Comparison of ENCODE assay signal across 8 cellular contexts in genomic region chr1:203796223-203796747, GRCh38. TPM values are rescaled to one million over a fixed set of nuclear protein-coding genes. Genes with fewer than 3 reads are reported as not detected.
DNase-seq lines count a peak whose midpoint lies in the region; ATAC-seq and TF ChIP-seq lines count a peak whose summit lies in the region.

No MANE protein-coding gene starts in this region.

- H3K4me3 ChIP-seq in KMS-11 (IDR thresholded peaks at IDR 0.05; ENCODE audit: insufficient read depth, low read depth, low read length) (peak overlapping the region; percentile 92), neuronal stem cell (ENCODE audit: low read length in 2 of 2) (peak overlapping the region; percentile 57 to 93)

- H3K4me1 Mint-ChIP-seq in activated CD4-positive, alpha-beta T cell treated with anti-CD3 and anti-CD28 coated beads for 36 hours = peaks cover 49% of the 10 kb centered on the region

- no peak overlapping the region for H2BK12ac ChIP-seq in neuronal stem cell (ENCODE audit: low read length)

- no peak overlapping the region for H3K14ac ChIP-seq in neuronal stem cell (ENCODE audit: low read length)

- H3K79me2 ChIP-seq in KMS-11 (ENCODE audit: insufficient read depth, low read depth) = peaks cover 54% of the 10 kb centered on the region

- ATAC-seq in activated CD4-positive, alpha-beta T cell treated with anti-CD3 and anti-CD28 coated beads for 36 hours = peak; percentile 28
- ATAC-seq in GM21786 (IDR thresholded peaks at IDR 0.05; ENCODE audit: unreplicated experiment) = no peak

- H3K27ac ChIP-seq in KMS-11 (peak overlapping the region; percentile 80), neuronal stem cell (replicated peaks; ENCODE audit: low read length) (peak overlapping the region; percentile 97)

- intact Hi-C loops in activated CD4-positive, alpha-beta T cell treated with anti-CD3 and anti-CD28 coated beads for 36 hours (cut with DNase I, micrococcal nuclease) = loop anchor here in 1 of 2 experiments (2.0 to 10.0 kb wide), 3 partner anchors 169 to 791 kb away; partner anchors contain the start of genes ATP2B4 and TMEM183A

- CTCF ChIA-PET in activated CD4-positive, alpha-beta T cell treated with anti-CD3 and anti-CD28 coated beads for 36 hours (lab: Charles Lee) = no interaction called here

- peaks cover 3% of the 10 kb centered on the region for H3K79me1 ChIP-seq in neuronal stem cell (ENCODE audit: low read depth, low read length)

- no peaks in the 10 kb centered on the region for H3K27me3 ChIP-seq in KMS-11 (ENCODE audit: insufficient read depth, low read depth)
- H3K27me3 ChIP-seq in neuronal stem cell (ENCODE audit: control insufficient read depth in 3 of 3, insufficient read depth in 3 of 3, low read depth in 1 of 3, low read length in 3 of 3) = no peaks in the 10 kb centered on the region

- no peak overlapping the region for H4K91ac ChIP-seq in neuronal stem cell (ENCODE audit: low read depth, low read length, poor library complexity)

- H3K36me3 ChIP-seq in KMS-11 (ENCODE audit: insufficient read depth) (peaks cover 11% of the 10 kb centered on the region; the same call in 1 of the 2 replicates), neuronal stem cell (replicated peaks in 1 of 2; ENCODE audit: control insufficient read depth in 2 of 2, insufficient read depth in 2 of 2, low read length in 2 of 2) (peaks cover 12 to 46% of the 10 kb centered on the region in 2 donors)

- H3K4me1 ChIP-seq in KMS-11 (ENCODE audit: low read depth, poor library complexity, severe bottlenecking) (peaks cover 40% of the 10 kb centered on the region), neuronal stem cell (ENCODE audit: control insufficient read depth in 2 of 2, insufficient read depth in 1 of 2, low read depth in 1 of 2, low read length in 2 of 2) (peaks cover 1 to 4% of the 10 kb centered on the region in 2 donors)

- no peak overlapping the region for H3K4ac ChIP-seq in neuronal stem cell (ENCODE audit: low read length)

- peaks cover 7% of the 10 kb centered on the region; the same call in 1 of the 2 replicates for H4K20me1 ChIP-seq in KMS-11 (ENCODE audit: insufficient read depth)

- H2AFZ ChIP-seq in KMS-11 (ENCODE audit: low read depth) (peak overlapping the region; percentile 14; the same call in 1 of the 2 replicates), neuronal stem cell (ENCODE audit: low read length) (peak overlapping the region; percentile 70)

- no CpG with 5 or more reads among the region's 14 CpGs for WGBS in neuronal stem cell (ENCODE audit: extremely low coverage in 2 of 2, insufficient read length in 2 of 2, insufficient replicate concordance in 1 of 2), 2 donors

- H3K27me3 Mint-ChIP-seq in activated CD4-positive, alpha-beta T cell treated with anti-CD3 and anti-CD28 coated beads for 36 hours = no peaks in the 10 kb centered on the region

- no peak overlapping the region for H2AK5ac ChIP-seq in neuronal stem cell (ENCODE audit: low read depth, low read length)

- H4K8ac ChIP-seq in neuronal stem cell (ENCODE audit: low read depth, low read length) = no peak overlapping the region

- H3K27ac Mint-ChIP-seq in activated CD4-positive, alpha-beta T cell treated with anti-CD3 and anti-CD28 coated beads for 36 hours = peak overlapping the region; percentile 96

- no peak overlapping the region for H2BK5ac ChIP-seq in neuronal stem cell (ENCODE audit: low read length)

- peak overlapping the region; percentile 49 for H3K4me2 ChIP-seq in KMS-11
- H3K4me2 ChIP-seq in neuronal stem cell (ENCODE audit: insufficient read depth, low read length, poor library complexity, severe bottlenecking) = peak overlapping the region; percentile 58

- no peak for TF ChIP-seq CTCF in KMS-11 (conservative IDR thresholded peaks at IDR 0.05; ENCODE audit: low read depth, low read length)

- POLR2A ChIA-PET in activated CD4-positive, alpha-beta T cell treated with anti-CD3 and anti-CD28 coated beads for 36 hours (lab: Charles Lee) = no interaction called here

- peak overlapping the region; percentile 50 for H3K18ac ChIP-seq in neuronal stem cell (ENCODE audit: low read length)

- H2BK120ac ChIP-seq in neuronal stem cell (ENCODE audit: low read depth, low read length) = no peak overlapping the region

- peak; percentile 55 for DNase-seq in activated CD4-positive, alpha-beta T cell treated with anti-CD3 and anti-CD28 coated beads for 36 hours
- no peak for DNase-seq in activated CD4-positive, alpha-beta T cell treated with anti-CD3 and anti-CD28 coated beads for 1 hour
- DNase-seq in activated CD8-positive, alpha-beta memory T cell treated with anti-CD3 and anti-CD28 coated beads, Interleukin-2, amount 50 U/mL, for 48 hours = peak; percentile 65
- DNase-seq in fibroblast of gingiva (ENCODE audit: low read depth) (peak; percentile 31), neuronal stem cell (ENCODE audit: low spot score) (no peak)
- DNase-seq in NK-92 treated with Interleukin-12 subunit alpha and Interleukin-12 subunit beta, amount 100 ng/mL, for 24 hours (lab: John Stamatoyannopoulos, UW) = no peak

- H3K4me3 Mint-ChIP-seq in activated CD4-positive, alpha-beta T cell treated with anti-CD3 and anti-CD28 coated beads for 36 hours = peak overlapping the region; percentile 86

- no peak overlapping the region for H2BK15ac ChIP-seq in neuronal stem cell (ENCODE audit: low read length)

- peaks cover 9 to 33% of the 10 kb centered on the region in 2 donors for H3K9me3 ChIP-seq in neuronal stem cell (replicated peaks in 1 of 2; ENCODE audit: control insufficient read depth in 2 of 2, insufficient read depth in 1 of 2, low read depth in 1 of 2, low read length in 2 of 2)

- H3K23ac ChIP-seq in neuronal stem cell (ENCODE audit: low read depth, low read length, poor library complexity) = peak overlapping the region; percentile 44

- H3K9ac ChIP-seq in KMS-11 (peak overlapping the region; percentile 84), neuronal stem cell (ENCODE audit: low read depth, low read length, poor library complexity) (peak overlapping the region; percentile 88)

- H3K36me3 Mint-ChIP-seq in activated CD4-positive, alpha-beta T cell treated with anti-CD3 and anti-CD28 coated beads for 36 hours (ENCODE audit: low read depth) = peaks cover 46% of the 10 kb centered on the region

- peaks cover 2% of the 10 kb centered on the region for H3K9me3 Mint-ChIP-seq in activated CD4-positive, alpha-beta T cell treated with anti-CD3 and anti-CD28 coated beads for 36 hours (ENCODE audit: low read depth)

RNA-seq across cellular contexts. Expression of gene ZBED6, which starts 0.9 kb away (rescaled TPM):
- 10 to 100 TPM; 16.4 to 19.3 TPM for total RNA-seq in activated CD4-positive, alpha-beta T cell treated with anti-CD3 and anti-CD28 coated beads for 36 hours
- polyA plus RNA-seq in neuronal stem cell (2013, experiment 1 of 2) = 10.9 TPM
- 10.4 TPM for polyA plus RNA-seq in neuronal stem cell (2013, experiment 2 of 2)

RNA-seq across cellular contexts. Expression of gene ZC3H11A, which starts 0.9 kb away (rescaled TPM):
- total RNA-seq in activated CD4-positive, alpha-beta T cell treated with anti-CD3 and anti-CD28 coated beads for 36 hours = 100 to 1,000 TPM in 1 of 2 experiments, 10 to 100 TPM in 1; 92.8 to 112 TPM
- 70.6 TPM for polyA plus RNA-seq in neuronal stem cell (2013, experiment 1 of 2)
- 72.8 TPM for polyA plus RNA-seq in neuronal stem cell (2013, experiment 2 of 2)

RNA-seq across cellular contexts. Expression of gene LAX1, which starts 31.3 kb away (rescaled TPM):
- total RNA-seq in activated CD4-positive, alpha-beta T cell treated with anti-CD3 and anti-CD28 coated beads for 36 hours = 10 to 100 TPM; 20.6 TPM
- polyA plus RNA-seq in neuronal stem cell (2013, experiment 1 of 2) = not detected
- not detected for polyA plus RNA-seq in neuronal stem cell (2013, experiment 2 of 2)

Comparison
In these comparisons a context has a peak if more than half of its experiments do, and no peak if none do; other contexts are left out.
1. DNase-seq: peak in activated CD4-positive, alpha-beta T cell treated with anti-CD3 and anti-CD28 coated beads for 36 hours (single experiment), activated CD8-positive, alpha-beta memory T cell treated with anti-CD3 and anti-CD28 coated beads, Interleukin-2, amount 50 U/mL, for 48 hours (single experiment) and fibroblast of gingiva (single experiment); none in activated CD4-positive, alpha-beta T cell treated with anti-CD3 and anti-CD28 coated beads for 1 hour (single experiment), neuronal stem cell (single experiment) and NK-92 treated with Interleukin-12 subunit alpha and Interleukin-12 subunit beta, amount 100 ng/mL, for 24 hours (single experiment).